In the genomic region with DNA sequence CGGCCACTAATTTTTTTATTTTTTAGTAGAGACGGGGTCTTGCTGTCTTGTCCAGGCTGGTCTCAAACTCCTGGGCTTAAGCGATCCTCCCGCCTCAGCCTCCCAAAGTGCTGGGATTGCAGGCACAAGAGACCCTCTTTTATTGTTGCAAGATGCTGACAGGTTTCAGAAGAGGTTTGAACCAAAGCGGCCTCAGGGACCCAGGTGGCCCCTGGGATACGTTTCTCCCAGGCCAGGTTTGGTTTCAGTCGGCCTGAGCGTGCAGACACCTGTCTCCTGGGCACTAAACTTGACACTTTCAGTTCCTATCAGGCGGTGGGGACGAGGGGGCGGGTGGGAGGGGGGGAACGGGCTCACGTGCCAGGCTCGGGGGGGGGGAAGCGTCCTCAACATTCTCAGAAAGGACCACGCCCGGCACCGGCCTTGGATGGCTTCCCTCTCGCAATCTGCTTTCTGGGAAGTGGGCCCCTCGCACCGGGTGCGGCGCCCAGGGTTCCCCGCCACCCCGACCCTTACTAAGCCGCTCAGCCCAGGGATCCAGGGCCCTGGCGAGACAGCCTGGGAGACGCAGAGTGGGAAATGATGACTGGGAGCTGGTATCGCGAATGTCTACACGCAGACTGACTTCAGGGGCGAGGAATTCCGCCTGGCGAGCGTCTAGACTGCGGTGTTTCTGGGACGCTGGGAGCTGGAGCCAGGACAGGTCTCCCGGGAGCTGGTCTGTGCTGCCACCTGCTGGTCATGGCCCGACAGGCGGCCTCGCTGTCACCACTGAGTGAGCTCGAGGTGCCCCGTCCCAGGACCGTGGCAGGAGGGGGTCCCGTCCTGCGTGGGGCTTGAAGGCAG, we compare ENCODE assay signal across 1 cellular context.
TF ChIP-seq lines count a peak whose summit lies in the region.

No MANE protein-coding gene starts in this region.

TF ChIP-seq in SK-N-SH, 30 proteins besides CTCF, POLR2A, EP300 and RAD21 (continued from another document):
- TF ChIP-seq, protein P1, sequence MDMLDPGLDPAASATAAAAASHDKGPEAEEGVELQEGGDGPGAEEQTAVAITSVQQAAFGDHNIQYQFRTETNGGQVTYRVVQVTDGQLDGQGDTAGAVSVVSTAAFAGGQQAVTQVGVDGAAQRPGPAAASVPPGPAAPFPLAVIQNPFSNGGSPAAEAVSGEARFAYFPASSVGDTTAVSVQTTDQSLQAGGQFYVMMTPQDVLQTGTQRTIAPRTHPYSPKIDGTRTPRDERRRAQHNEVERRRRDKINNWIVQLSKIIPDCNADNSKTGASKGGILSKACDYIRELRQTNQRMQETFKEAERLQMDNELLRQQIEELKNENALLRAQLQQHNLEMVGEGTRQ (IDR thresholded peaks at IDR 0.05; ENCODE audit: borderline replicate concordance, low read depth, low read length): no peak
- TF ChIP-seq FOSL2 (IDR thresholded peaks at IDR 0.05; ENCODE audit: borderline replicate concordance, low read depth) (no peak), POLR2AphosphoS5 (IDR thresholded peaks at IDR 0.05; ENCODE audit: low read depth, low read length) (peak; percentile 44; the same call in 1 of the 2 replicates), ELF1 (IDR thresholded peaks at IDR 0.05) (no peak), RXRA (IDR thresholded peaks at IDR 0.05; ENCODE audit: borderline replicate concordance, low read depth) (no peak), JUND (IDR thresholded peaks at IDR 0.05) (no peak), GATA2 (CRISPR knock-in tag; IDR thresholded peaks at IDR 0.05) (no peak), GABPA (IDR thresholded peaks at IDR 0.05; ENCODE audit: low read depth) (no peak), MXI1 (IDR thresholded peaks at IDR 0.05; ENCODE audit: low read depth, low read length) (peak; percentile 55), TCF12 (IDR thresholded peaks at IDR 0.05) (no peak), EZH2phosphoT487 (IDR thresholded peaks at IDR 0.05; ENCODE audit: borderline replicate concordance, low read depth) (no peak), SMC3 (IDR thresholded peaks at IDR 0.05; ENCODE audit: low read depth, low read length) (peak; percentile 92), SIN3A (IDR thresholded peaks at IDR 0.05; ENCODE audit: borderline replicate concordance, low read depth, low read length) (peak; percentile 35; the same call in 1 of the 2 replicates), CHD2 (IDR thresholded peaks at IDR 0.05; ENCODE audit: low read length, partially characterized antibody) (peak; percentile 35), TAF1 (IDR thresholded peaks at IDR 0.05; ENCODE audit: borderline replicate concordance, low read depth, low read length) (peak; percentile 43; the same call in 1 of the 2 replicates)
- TF ChIP-seq, protein P2, sequence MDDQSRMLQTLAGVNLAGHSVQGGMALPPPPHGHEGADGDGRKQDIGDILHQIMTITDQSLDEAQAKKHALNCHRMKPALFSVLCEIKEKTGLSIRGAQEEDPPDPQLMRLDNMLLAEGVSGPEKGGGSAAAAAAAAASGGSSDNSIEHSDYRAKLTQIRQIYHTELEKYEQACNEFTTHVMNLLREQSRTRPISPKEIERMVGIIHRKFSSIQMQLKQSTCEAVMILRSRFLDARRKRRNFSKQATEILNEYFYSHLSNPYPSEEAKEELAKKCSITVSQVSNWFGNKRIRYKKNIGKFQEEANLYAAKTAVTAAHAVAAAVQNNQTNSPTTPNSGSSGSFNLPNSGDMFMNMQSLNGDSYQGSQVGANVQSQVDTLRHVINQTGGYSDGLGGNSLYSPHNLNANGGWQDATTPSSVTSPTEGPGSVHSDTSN (IDR thresholded peaks at IDR 0.05): no peak
- TF ChIP-seq, protein P3, sequence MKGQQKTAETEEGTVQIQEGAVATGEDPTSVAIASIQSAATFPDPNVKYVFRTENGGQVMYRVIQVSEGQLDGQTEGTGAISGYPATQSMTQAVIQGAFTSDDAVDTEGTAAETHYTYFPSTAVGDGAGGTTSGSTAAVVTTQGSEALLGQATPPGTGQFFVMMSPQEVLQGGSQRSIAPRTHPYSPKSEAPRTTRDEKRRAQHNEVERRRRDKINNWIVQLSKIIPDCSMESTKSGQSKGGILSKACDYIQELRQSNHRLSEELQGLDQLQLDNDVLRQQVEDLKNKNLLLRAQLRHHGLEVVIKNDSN (IDR thresholded peaks at IDR 0.05; ENCODE audit: borderline replicate concordance, low read depth): no peak
- TF ChIP-seq, protein P4, sequence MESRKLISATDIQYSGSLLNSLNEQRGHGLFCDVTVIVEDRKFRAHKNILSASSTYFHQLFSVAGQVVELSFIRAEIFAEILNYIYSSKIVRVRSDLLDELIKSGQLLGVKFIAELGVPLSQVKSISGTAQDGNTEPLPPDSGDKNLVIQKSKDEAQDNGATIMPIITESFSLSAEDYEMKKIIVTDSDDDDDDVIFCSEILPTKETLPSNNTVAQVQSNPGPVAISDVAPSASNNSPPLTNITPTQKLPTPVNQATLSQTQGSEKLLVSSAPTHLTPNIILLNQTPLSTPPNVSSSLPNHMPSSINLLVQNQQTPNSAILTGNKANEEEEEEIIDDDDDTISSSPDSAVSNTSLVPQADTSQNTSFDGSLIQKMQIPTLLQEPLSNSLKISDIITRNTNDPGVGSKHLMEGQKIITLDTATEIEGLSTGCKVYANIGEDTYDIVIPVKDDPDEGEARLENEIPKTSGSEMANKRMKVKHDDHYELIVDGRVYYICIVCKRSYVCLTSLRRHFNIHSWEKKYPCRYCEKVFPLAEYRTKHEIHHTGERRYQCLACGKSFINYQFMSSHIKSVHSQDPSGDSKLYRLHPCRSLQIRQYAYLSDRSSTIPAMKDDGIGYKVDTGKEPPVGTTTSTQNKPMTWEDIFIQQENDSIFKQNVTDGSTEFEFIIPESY (IDR thresholded peaks at IDR 0.05; ENCODE audit: borderline replicate concordance, low read depth): no peak
- TF ChIP-seq, protein P5, sequence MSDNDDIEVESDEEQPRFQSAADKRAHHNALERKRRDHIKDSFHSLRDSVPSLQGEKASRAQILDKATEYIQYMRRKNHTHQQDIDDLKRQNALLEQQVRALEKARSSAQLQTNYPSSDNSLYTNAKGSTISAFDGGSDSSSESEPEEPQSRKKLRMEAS (IDR thresholded peaks at IDR 0.05; ENCODE audit: low read depth): peak; percentile 63; the same call in 1 of the 2 replicates
